27 cellular contexts compared by ENCODE assay signal in genomic region chr1:2863149-2863963, GRCh38.
"Had no signal": no experiment of that assay in that cellular context is flagged by ENCODE, and none has a peak within 500 bp of the region (broad histone marks: within the 10 kb centered on the region; RNA-seq: fewer than 3 reads in every experiment).

No MANE protein-coding gene starts in this region.

- H3K9ac ChIP-seq: KMS-11 had no signal

- H3K27me3 Mint-ChIP-seq: activated B cell treated with CpG ODN at 0.5 μM for 24 hours; activated CD4-positive, alpha-beta T cell treated with anti-CD3 and anti-CD28 coated beads, Interleukin-2, amount 10 ng/mL, durations not matched to agents 24 days and 14 days; activated CD8-positive, alpha-beta memory T cell treated with anti-CD3 and anti-CD28 coated beads, Interleukin-2, amount 10 ng/mL, durations not matched to agents 7 days and 5 days; activated T-cell treated with anti-CD3 and anti-CD28 coated beads, Interleukin-2, amount 50 U/mL, for 24 hours had no signal

- H3K27ac Mint-ChIP-seq: activated B cell treated with CpG ODN at 0.5 μM for 24 hours; activated CD4-positive, alpha-beta T cell treated with anti-CD3 and anti-CD28 coated beads, Interleukin-2, amount 10 ng/mL, durations not matched to agents 24 days and 14 days; activated CD8-positive, alpha-beta memory T cell treated with anti-CD3 and anti-CD28 coated beads, Interleukin-2, amount 10 ng/mL, durations not matched to agents 7 days and 5 days; activated naive CD4-positive, alpha-beta T cell treated with anti-CD3 and anti-CD28 coated beads, Interleukin-2, amount 50 U/mL, for 72 hours; activated T-cell treated with anti-CD3 and anti-CD28 coated beads, Interleukin-2, amount 50 U/mL, for 24 hours; activated T-helper 1 cell treated with anti-CD3 and anti-CD28 coated beads, Interleukin-12 subunit alpha, Interleukin-12 subunit beta, Interleukin-2, Interleukin-4 antibody, amounts not matched to agents 30 ng/mL and 10 ng/mL and 1 ng/mL, durations not matched to agents 14 hours and 24 hours and 36 hours; T-helper 17 cell had no signal

- H3K4me2 ChIP-seq: KMS-11 had no signal

- H3K27ac ChIP-seq: KMS-11, SJSA1 had no signal

- H3K36me3 ChIP-seq: MG63, SJSA1 had no signal

- H3K4me3 Mint-ChIP-seq: activated B cell treated with CpG ODN at 0.5 μM for 24 hours; activated CD4-positive, alpha-beta T cell treated with anti-CD3 and anti-CD28 coated beads, Interleukin-2, amount 10 ng/mL, durations not matched to agents 24 days and 14 days; activated CD8-positive, alpha-beta memory T cell treated with anti-CD3 and anti-CD28 coated beads, Interleukin-2, amount 10 ng/mL, durations not matched to agents 7 days and 5 days; activated T-cell treated with anti-CD3 and anti-CD28 coated beads, Interleukin-2, amount 50 U/mL, for 24 hours; activated T-helper 1 cell treated with anti-CD3 and anti-CD28 coated beads, Interleukin-12 subunit alpha, Interleukin-12 subunit beta, Interleukin-2, Interleukin-4 antibody, amounts not matched to agents 30 ng/mL and 10 ng/mL and 1 ng/mL, durations not matched to agents 14 hours and 24 hours and 36 hours; T-helper 17 cell had no signal

- H3K4me1 Mint-ChIP-seq: activated B cell treated with CpG ODN at 0.5 μM for 24 hours; activated CD4-positive, alpha-beta T cell treated with anti-CD3 and anti-CD28 coated beads, Interleukin-2, amount 10 ng/mL, durations not matched to agents 24 days and 14 days; activated CD8-positive, alpha-beta memory T cell treated with anti-CD3 and anti-CD28 coated beads, Interleukin-2, amount 10 ng/mL, durations not matched to agents 7 days and 5 days had no signal

- H3K4me1 ChIP-seq: SJSA1 had no signal

- H3K4me3 ChIP-seq: MG63, SJSA1 had no signal

- H3K9me3 ChIP-seq: MG63 had no signal

- H3K27me3 ChIP-seq: SJSA1 had no signal

- ATAC-seq: activated CD8-positive, alpha-beta memory T cell treated with anti-CD3 and anti-CD28 coated beads, Interleukin-2, amount 10 ng/mL, durations not matched to agents 7 days and 5 days; T-helper 17 cell had no signal

- DNase-seq: activated B cell treated with CpG ODN at 0.5 μM for 24 hours; activated CD4-positive, alpha-beta T cell treated with anti-CD3 and anti-CD28 coated beads for 1 hour; activated CD4-positive, alpha-beta T cell treated with anti-CD3 and anti-CD28 coated beads, Interleukin-2, amount 10 ng/mL, durations not matched to agents 24 days and 14 days; activated CD4-positive, alpha-beta T cell treated with anti-CD3 and anti-CD28 coated beads, Interleukin-2, amount 50 U/mL, for 48 hours; activated CD8-positive, alpha-beta memory T cell treated with anti-CD3 and anti-CD28 coated beads, Interleukin-2, amount 10 ng/mL, durations not matched to agents 7 days and 5 days; activated effector memory CD4-positive, alpha-beta T cell treated with Interleukin-2 at 50 U/mL for 16 hours; activated naive CD4-positive, alpha-beta T cell; activated T-cell treated with anti-CD3 and anti-CD28 coated beads, Interleukin-2, amount 50 U/mL, for 24 hours; MG63; MV-4-11; NCI-H1092 treated with DMSO at 0.1 percent for 48 hours; NCI-H1417 treated with DMSO at 0.1 percent for 48 hours; NCI-H1694; NCI-H2029; NCI-H2107; NCI-H2171 treated with DMSO at 0.1 percent for 48 hours; NCI-H226; NCI-H526; NCI-H82; RPMI8226; SHP77; T-helper 17 cell; T-helper 9 cell had no signal
